Comparison of ENCODE assay signal across 19 cellular contexts in genomic region chr21:34122047-34122446, GRCh38. TPM values are rescaled to one million over a fixed set of nuclear protein-coding genes. Genes with fewer than 3 reads are reported as not detected.
DNase-seq lines count a peak whose midpoint lies in the region; ATAC-seq, FAIRE-seq and TF ChIP-seq lines count a peak whose summit lies in the region.
"Had no signal": no experiment of that assay in that cellular context is flagged by ENCODE, and none has a peak within 500 bp of the region (broad histone marks: within the 10 kb centered on the region; RNA-seq: fewer than 3 reads in every experiment).

No MANE protein-coding gene starts in this region.

- 30 to 63% (median 40%) methylated on average over 2 of the region's 2 CpGs for WGBS in stomach, 5 donors

- no peak for ATAC-seq in activated CD4-positive, alpha-beta T cell treated with anti-CD3 and anti-CD28 coated beads for 36 hours
- ATAC-seq: A549 had no signal

- TF ChIP-seq POLR2A in stomach (IDR thresholded peaks at IDR 0.05) = no peak

- H3K27ac Mint-ChIP-seq in activated CD4-positive, alpha-beta T cell treated with anti-CD3 and anti-CD28 coated beads, Interleukin-2, amount 10 ng/mL, durations not matched to agents 24 days and 14 days = no peak overlapping the region
- H3K27ac Mint-ChIP-seq in activated CD4-positive, alpha-beta T cell treated with anti-CD3 and anti-CD28 coated beads for 36 hours = no peak overlapping the region

- H3K4me1 Mint-ChIP-seq in activated CD4-positive, alpha-beta T cell treated with anti-CD3 and anti-CD28 coated beads, Interleukin-2, amount 10 ng/mL, durations not matched to agents 24 days and 14 days = peaks cover 31% of the 10 kb centered on the region
- peaks cover 49% of the 10 kb centered on the region for H3K4me1 Mint-ChIP-seq in activated CD4-positive, alpha-beta T cell treated with anti-CD3 and anti-CD28 coated beads for 36 hours

- peaks cover 4% of the 10 kb centered on the region for H3K36me3 ChIP-seq in colonic mucosa
- H3K36me3 ChIP-seq in stomach = peaks cover 0 to 20% (median 18%) of the 10 kb centered on the region in 4 donors

- H3K9me3 ChIP-seq in colonic mucosa (no peaks in the 10 kb centered on the region), stomach (no peaks in the 10 kb centered on the region)
- H3K9me3 ChIP-seq: A549 had no signal

- no peak overlapping the region for H3K27ac ChIP-seq in colonic mucosa
- H3K27ac ChIP-seq in stomach = no peak overlapping the region
- H3K27ac ChIP-seq: A549; BLaER1 treated with 17β-estradiol and CSF1 and Interleukin-3, amounts not matched to agents 10 nM and 100 nM; SK-N-MC had no signal

- no peak for FAIRE-seq in RCC 7860 (lab: Jason Lieb, UNC)
- FAIRE-seq: A549 had no signal

- no peak overlapping the region for H3K4me3 Mint-ChIP-seq in activated CD4-positive, alpha-beta T cell treated with anti-CD3 and anti-CD28 coated beads, Interleukin-2, amount 10 ng/mL, durations not matched to agents 24 days and 14 days
- H3K4me3 Mint-ChIP-seq in activated CD4-positive, alpha-beta T cell treated with anti-CD3 and anti-CD28 coated beads for 36 hours = no peak overlapping the region

- H3K27me3 ChIP-seq in colonic mucosa = no peaks in the 10 kb centered on the region
- no peaks in the 10 kb centered on the region for H3K27me3 ChIP-seq in stomach
- H3K27me3 ChIP-seq: BLaER1 treated with 17β-estradiol and CSF1 and Interleukin-3, amounts not matched to agents 10 nM and 100 nM had no signal

- POLR2A ChIA-PET in activated CD4-positive, alpha-beta T cell treated with anti-CD3 and anti-CD28 coated beads for 36 hours (lab: Charles Lee) = no interaction called here

- DNase-seq in activated CD4-positive, alpha-beta T cell treated with anti-CD3 and anti-CD28 coated beads, Interleukin-2, amount 10 ng/mL, durations not matched to agents 24 days and 14 days = peak; percentile 45
- no peak for DNase-seq in activated CD4-positive, alpha-beta T cell treated with anti-CD3 and anti-CD28 coated beads for 36 hours
- DNase-seq in NCI-H345 (lab: John Stamatoyannopoulos, UW) = peak; percentile 35
- DNase-seq in colonic mucosa = peak; percentile 53
- DNase-seq in stomach = peak; percentile 35
- no peak for DNase-seq in RCC 7860 (ENCODE audit: low spot score)
- DNase-seq in SHP77 (lab: John Stamatoyannopoulos, UW) = no peak
- DNase-seq in NCI-H82 treated with DMSO at 0.1 percent for 48 hours (lab: John Stamatoyannopoulos, UW; ENCODE audit: unreplicated experiment) = no peak
- DNase-seq: DMS153, H7, IMR-90, NCI-H1105 treated with DMSO at 0.1 percent for 48 hours, NCI-H1694 treated with DMSO at 0.1 percent for 48 hours, NCI-H2171 treated with DMSO at 0.1 percent for 48 hours, NCI-H524, OCI-M1 had no signal

- H3K4me3 ChIP-seq in colonic mucosa (no peak overlapping the region), stomach (no peak overlapping the region)
- H3K4me3 ChIP-seq: A549; BLaER1 treated with 17β-estradiol and CSF1 and Interleukin-3, amounts not matched to agents 10 nM and 100 nM; SK-N-MC had no signal

- intact Hi-C loops in activated CD4-positive, alpha-beta T cell treated with anti-CD3 and anti-CD28 coated beads, Interleukin-2, amount 10 ng/mL, durations not matched to agents 24 days and 14 days (cut with micrococcal nuclease) = no loop called here
- intact Hi-C loops in activated CD4-positive, alpha-beta T cell treated with anti-CD3 and anti-CD28 coated beads for 36 hours (cut with DNase I, micrococcal nuclease) = no loop called here
- intact Hi-C loops in colonic mucosa (cut with DNase I) = no loop called here
- intact Hi-C loops in stomach (cut with DNase I; ENCODE audit: low total_unique reads) = no loop called here

- no peak for TF ChIP-seq EP300 in stomach (IDR thresholded peaks at IDR 0.05)

- peaks cover 65% of the 10 kb centered on the region for H3K36me3 Mint-ChIP-seq in activated CD4-positive, alpha-beta T cell treated with anti-CD3 and anti-CD28 coated beads, Interleukin-2, amount 10 ng/mL, durations not matched to agents 24 days and 14 days (ENCODE audit: low read depth)
- peaks cover 52% of the 10 kb centered on the region for H3K36me3 Mint-ChIP-seq in activated CD4-positive, alpha-beta T cell treated with anti-CD3 and anti-CD28 coated beads for 36 hours (ENCODE audit: low read depth)

- H3K9ac ChIP-seq in colonic mucosa (ENCODE audit: low read depth in 2 of 2, low read length in 2 of 2) = no peak overlapping the region
- H3K9ac ChIP-seq: BLaER1 treated with 17β-estradiol and CSF1 and Interleukin-3, amounts not matched to agents 10 nM and 100 nM had no signal

- CTCF ChIA-PET in activated CD4-positive, alpha-beta T cell treated with anti-CD3 and anti-CD28 coated beads for 36 hours (lab: Charles Lee) = interaction anchor here (1.1 to 1.6 kb wide), 2 partner anchors 13 kb away, joined by 3 to 5 read pairs; no protein-coding TSS in a partner anchor

- no peaks in the 10 kb centered on the region for H3K27me3 Mint-ChIP-seq in activated CD4-positive, alpha-beta T cell treated with anti-CD3 and anti-CD28 coated beads, Interleukin-2, amount 10 ng/mL, durations not matched to agents 24 days and 14 days
- H3K27me3 Mint-ChIP-seq in activated CD4-positive, alpha-beta T cell treated with anti-CD3 and anti-CD28 coated beads for 36 hours = no peaks in the 10 kb centered on the region

- H3K9me3 Mint-ChIP-seq in activated CD4-positive, alpha-beta T cell treated with anti-CD3 and anti-CD28 coated beads, Interleukin-2, amount 10 ng/mL, durations not matched to agents 24 days and 14 days = peaks cover 16% of the 10 kb centered on the region
- H3K9me3 Mint-ChIP-seq in activated CD4-positive, alpha-beta T cell treated with anti-CD3 and anti-CD28 coated beads for 36 hours (ENCODE audit: low read depth) = no peaks in the 10 kb centered on the region

- TF ChIP-seq CTCF in colonic mucosa (IDR thresholded peaks at IDR 0.05) = no peak
- no peak for TF ChIP-seq CTCF in stomach (IDR thresholded peaks at IDR 0.05)

- H3K4me1 ChIP-seq in colonic mucosa (no peaks in the 10 kb centered on the region), stomach (peaks cover 0 to 31% (median 18%) of the 10 kb centered on the region in 4 donors)
- H3K4me1 ChIP-seq: A549 had no signal

RNA-seq across cellular contexts. Expression of gene MRPS6, which starts 48.7 kb away (rescaled TPM):
- total RNA-seq in activated CD4-positive, alpha-beta T cell treated with anti-CD3 and anti-CD28 coated beads, Interleukin-2, amount 10 ng/mL, durations not matched to agents 24 days and 14 days = 151 and 154 TPM in 2 replicates
- 100 to 1,000 TPM; 102 to 117 TPM for total RNA-seq in activated CD4-positive, alpha-beta T cell treated with anti-CD3 and anti-CD28 coated beads for 36 hours
- total RNA-seq in colonic mucosa = 10 to 100 TPM; 66.6 to 76.9 TPM
- 100 to 1,000 TPM in 1 of 5 donors, 10 to 100 TPM in 4; 21.3 to 219 (median 46.8) TPM for total RNA-seq in stomach
- polyA plus RNA-seq in stomach = 10 to 100 TPM; 50.1 to 68.8 (median 52.5) TPM

RNA-seq across cellular contexts. Expression of gene SLC5A3, which starts 48.7 kb away (rescaled TPM):
- total RNA-seq in activated CD4-positive, alpha-beta T cell treated with anti-CD3 and anti-CD28 coated beads, Interleukin-2, amount 10 ng/mL, durations not matched to agents 24 days and 14 days = 52.8 and 55.4 TPM in 2 replicates
- total RNA-seq in activated CD4-positive, alpha-beta T cell treated with anti-CD3 and anti-CD28 coated beads for 36 hours = 10 to 100 TPM; 18.2 to 22.9 TPM
- total RNA-seq in colonic mucosa (10 to 100 TPM; 20.1 to 28.6 TPM), stomach (10 to 100 TPM; 13.0 to 38.9 (median 17.2) TPM)
- polyA plus RNA-seq in stomach = 1 to 10 TPM in 1 of 3 donors, under 1 TPM in 2; 0.46 to 1.7 (median 0.87) TPM

Comparison
In these comparisons a context has a peak if more than half of its experiments do, and no peak if none do; other contexts are left out.
1. DNase-seq: peak in activated CD4-positive, alpha-beta T cell treated with anti-CD3 and anti-CD28 coated beads, Interleukin-2, amount 10 ng/mL, durations not matched to agents 24 days and 14 days (single experiment), NCI-H345 (single experiment), colonic mucosa (single experiment) and stomach (single experiment); none in activated CD4-positive, alpha-beta T cell treated with anti-CD3 and anti-CD28 coated beads for 36 hours (single experiment), RCC 7860 (single experiment), SHP77 (0 of 2) and NCI-H82 treated with DMSO at 0.1 percent for 48 hours (single experiment).